2 cellular contexts compared by ENCODE assay signal in the genomic region with DNA sequence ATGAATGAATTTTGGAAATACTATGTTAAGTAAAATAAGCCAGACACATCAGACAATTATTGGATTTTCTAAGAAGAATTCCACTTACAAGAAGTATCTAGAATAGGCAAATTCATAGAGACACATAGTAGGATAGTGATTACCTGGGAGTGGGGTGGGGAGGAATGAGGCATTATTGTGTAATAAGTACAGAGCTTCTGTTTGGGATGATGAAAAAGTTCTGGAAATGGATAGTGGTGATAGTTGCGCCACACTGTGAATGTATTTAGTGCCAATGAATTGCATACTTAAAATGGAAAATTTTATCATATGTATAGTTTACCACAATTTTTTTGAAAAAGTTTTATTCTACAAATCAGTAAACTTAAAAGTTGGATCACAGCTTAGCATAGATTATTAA.
TF ChIP-seq lines count a peak whose summit lies in the region.

No MANE protein-coding gene starts in this region.

TF ChIP-seq in H1, 55 proteins besides CTCF, POLR2A, EP300 and RAD21:
- TF ChIP-seq BCL11A (IDR thresholded peaks at IDR 0.05; ENCODE audit: low read depth in 2 of 2, low read length in 2 of 2) (no peak), TEAD4 (IDR thresholded peaks at IDR 0.05; ENCODE audit: low read depth, low read length) (no peak), CEBPB (IDR thresholded peaks at IDR 0.05; ENCODE audit: low read depth, low read length) (peak; percentile 11; the same call in 1 of the 2 replicates), MAFK (IDR thresholded peaks at IDR 0.05; ENCODE audit: low read depth, low read length) (no peak)

TF ChIP-seq in HepG2, 621 proteins besides CTCF, POLR2A, EP300 and RAD21:
- peak; percentile 43; the same call in 1 of the 2 replicates for TF ChIP-seq CEBPB (IDR thresholded peaks at IDR 0.05; ENCODE audit: borderline replicate concordance, low read depth, low read length)
- no peak for TF ChIP-seq SP5 (CRISPR knock-in tag; IDR thresholded peaks at IDR 0.05; ENCODE audit: borderline replicate concordance, low read depth)
